Comparison of ENCODE assay signal across 14 cellular contexts in genomic region chr12:104182144-104182543, GRCh38. TPM values are rescaled to one million over a fixed set of nuclear protein-coding genes. Genes with fewer than 3 reads are reported as not detected.
DNase-seq lines count a peak whose midpoint lies in the region; ATAC-seq and TF ChIP-seq lines count a peak whose summit lies in the region.
"Had no signal": no experiment of that assay in that cellular context is flagged by ENCODE, and none has a peak within 500 bp of the region (broad histone marks: within the 10 kb centered on the region; RNA-seq: fewer than 3 reads in every experiment).

No MANE protein-coding gene starts in this region.

- H3F3A ChIP-seq in SK-N-SH (replicated peaks; ENCODE audit: insufficient read depth) = peaks cover 17% of the 10 kb centered on the region

- H3K27me3 Mint-ChIP-seq in neural crest cell (ENCODE audit: low read depth) = no peaks in the 10 kb centered on the region
- H3K27me3 Mint-ChIP-seq in activated CD8-positive, alpha-beta memory T cell treated with anti-CD3 and anti-CD28 coated beads, Interleukin-2, amount 10 ng/mL, durations not matched to agents 7 days and 5 days = peaks cover 7% of the 10 kb centered on the region

- H3K36me3 ChIP-seq in SK-N-SH (replicated peaks in 1 of 2; ENCODE audit: control insufficient read depth in 1 of 2, insufficient read depth in 2 of 2, low read length in 1 of 2) (no peaks in the 10 kb centered on the region), vagina (no peaks in the 10 kb centered on the region)

- H3K4me1 ChIP-seq in SK-N-SH (ENCODE audit: control insufficient read depth in 1 of 2, insufficient read depth in 2 of 2, low read depth in 1 of 2, low read length in 1 of 2) (peaks cover 8 to 9% of the 10 kb centered on the region in 2 experiments; a peak in 2 of 4 replicates), vagina (peaks cover 50% of the 10 kb centered on the region)

- WGBS in SK-N-SH (ENCODE audit: low lambda C conversion rate) = 79% methylated on average over 4 of the region's 4 CpGs

- peaks cover 10% of the 10 kb centered on the region for H3K9me3 Mint-ChIP-seq in neural crest cell
- H3K9me3 Mint-ChIP-seq in activated CD8-positive, alpha-beta memory T cell treated with anti-CD3 and anti-CD28 coated beads, Interleukin-2, amount 10 ng/mL, durations not matched to agents 7 days and 5 days (ENCODE audit: low read depth) = peaks cover 4% of the 10 kb centered on the region

- no peak overlapping the region for H3K9ac ChIP-seq in SK-N-SH

- TF ChIP-seq RAD21 in SK-N-SH (IDR thresholded peaks at IDR 0.05; ENCODE audit: low read length) = no peak

- no peaks in the 10 kb centered on the region for H3K9me3 ChIP-seq in SK-N-SH
- H3K9me3 ChIP-seq in vagina = no peaks in the 10 kb centered on the region

- ATAC-seq in SK-N-SH treated with all-trans-retinoic acid at 6 μM for 48 hours (no peak), GM18520 (IDR thresholded peaks at IDR 0.05; ENCODE audit: unreplicated experiment) (no peak)
- ATAC-seq in activated CD8-positive, alpha-beta memory T cell treated with anti-CD3 and anti-CD28 coated beads, Interleukin-2, amount 10 ng/mL, durations not matched to agents 7 days and 5 days = no peak

- no peak overlapping the region for H3K27ac ChIP-seq in SK-N-SH (ENCODE audit: low read depth in 2 of 2, low read length in 1 of 2)
- H3K27ac ChIP-seq in vagina = peak overlapping the region; percentile 83
- no peak overlapping the region for H3K27ac ChIP-seq in caudate nucleus (ENCODE audit: low read depth, low read length)
- H3K27ac ChIP-seq: 22Rv1, SK-N-MC had no signal

- H3K4me2 ChIP-seq in SK-N-SH = no peak overlapping the region

- TF ChIP-seq CTCF in SK-N-SH (IDR thresholded peaks at IDR 0.05) (no peak), neural crest cell (conservative IDR thresholded peaks at IDR 0.05) (no peak), vagina (IDR thresholded peaks at IDR 0.05) (no peak)

- H3K4me3 Mint-ChIP-seq in neural crest cell = no peak overlapping the region
- H3K4me3 Mint-ChIP-seq in activated CD8-positive, alpha-beta memory T cell treated with anti-CD3 and anti-CD28 coated beads, Interleukin-2, amount 10 ng/mL, durations not matched to agents 7 days and 5 days = no peak overlapping the region
- H3K4me3 Mint-ChIP-seq: activated CD4-positive, alpha-beta memory T cell treated with anti-CD3 and anti-CD28 coated beads, Interleukin-2, amount 10 ng/mL, durations not matched to agents 7 days and 5 days; brain; nephron had no signal

- H3K4me1 Mint-ChIP-seq in neural crest cell = peaks cover 3% of the 10 kb centered on the region
- peaks cover 15% of the 10 kb centered on the region for H3K4me1 Mint-ChIP-seq in activated CD8-positive, alpha-beta memory T cell treated with anti-CD3 and anti-CD28 coated beads, Interleukin-2, amount 10 ng/mL, durations not matched to agents 7 days and 5 days

- CTCF ChIA-PET in SK-N-SH (lab: Yijun Ruan, JAX) = no interaction called here
- CTCF ChIA-PET in activated CD8-positive, alpha-beta memory T cell treated with anti-CD3 and anti-CD28 coated beads, Interleukin-2, amount 10 ng/mL, durations not matched to agents 7 days and 5 days (lab: Charles Lee) = no interaction called here

- DNase-seq in SK-N-SH (no peak), fibroblast of gingiva (ENCODE audit: low read depth) (peak; percentile 93), neural crest cell (ENCODE audit: low read depth, low spot score) (no peak), vagina (ENCODE audit: extremely low spot score in 2 of 2) (no peak), caudate nucleus (lab: John Stamatoyannopoulos, UW) (no peak)
- DNase-seq in activated CD8-positive, alpha-beta memory T cell treated with anti-CD3 and anti-CD28 coated beads, Interleukin-2, amount 10 ng/mL, durations not matched to agents 7 days and 5 days = no peak
- DNase-seq: activated CD4-positive, alpha-beta memory T cell treated with anti-CD3 and anti-CD28 coated beads, Interleukin-2, amount 10 ng/mL, durations not matched to agents 7 days and 5 days; head of caudate nucleus had no signal

- no peaks in the 10 kb centered on the region for H4K20me1 ChIP-seq in SK-N-SH (ENCODE audit: insufficient read depth)

- no peaks in the 10 kb centered on the region for H3K79me2 ChIP-seq in SK-N-SH (ENCODE audit: insufficient read depth)

- H3K36me3 Mint-ChIP-seq in neural crest cell (ENCODE audit: low read depth) = peaks cover 3% of the 10 kb centered on the region
- no peaks in the 10 kb centered on the region for H3K36me3 Mint-ChIP-seq in activated CD8-positive, alpha-beta memory T cell treated with anti-CD3 and anti-CD28 coated beads, Interleukin-2, amount 10 ng/mL, durations not matched to agents 7 days and 5 days
- H3K36me3 Mint-ChIP-seq: brain had no signal

- intact Hi-C loops in vagina (cut with DNase I) = no loop called here

- peak overlapping the region; percentile 58 for H3K27ac Mint-ChIP-seq in neural crest cell (ENCODE audit: unreplicated experiment)
- no peak overlapping the region for H3K27ac Mint-ChIP-seq in activated CD8-positive, alpha-beta memory T cell treated with anti-CD3 and anti-CD28 coated beads, Interleukin-2, amount 10 ng/mL, durations not matched to agents 7 days and 5 days
- H3K27ac Mint-ChIP-seq: activated CD4-positive, alpha-beta memory T cell treated with anti-CD3 and anti-CD28 coated beads, Interleukin-2, amount 10 ng/mL, durations not matched to agents 7 days and 5 days; brain; nephron had no signal

- TF ChIP-seq POLR2A in vagina (IDR thresholded peaks at IDR 0.05) = no peak

- no peak for TF ChIP-seq EP300 in SK-N-SH (IDR thresholded peaks at IDR 0.05; ENCODE audit: borderline replicate concordance in 1 of 2, low read depth in 1 of 2, low read length in 1 of 2)

- POLR2A ChIA-PET in SK-N-SH (lab: Yijun Ruan, JAX) = no interaction called here

- no peak overlapping the region for H2AFZ ChIP-seq in SK-N-SH (ENCODE audit: low read depth)

- no peak overlapping the region for H3K4me3 ChIP-seq in SK-N-SH (ENCODE audit: low read depth in 2 of 2, low read length in 1 of 2)
- no peak overlapping the region for H3K4me3 ChIP-seq in vagina
- H3K4me3 ChIP-seq: SK-N-MC had no signal

- H3K9me2 ChIP-seq in SK-N-SH = no peaks in the 10 kb centered on the region

- H3K27me3 ChIP-seq in SK-N-SH (ENCODE audit: insufficient read depth) (no peaks in the 10 kb centered on the region), vagina (no peaks in the 10 kb centered on the region)

TF ChIP-seq in SK-N-SH, 30 proteins besides CTCF, POLR2A, EP300 and RAD21 (continues in another document):
- TF ChIP-seq RXRA (IDR thresholded peaks at IDR 0.05; ENCODE audit: borderline replicate concordance, low read depth) (peak; percentile 68), SMC3 (IDR thresholded peaks at IDR 0.05; ENCODE audit: low read depth, low read length) (no peak), NFIC (IDR thresholded peaks at IDR 0.05; ENCODE audit: borderline replicate concordance) (peak; percentile 59; the same call in 1 of the 2 replicates), POLR2AphosphoS5 (IDR thresholded peaks at IDR 0.05; ENCODE audit: low read depth, low read length) (no peak), JUND (IDR thresholded peaks at IDR 0.05) (no peak), TCF12 (IDR thresholded peaks at IDR 0.05) (peak; percentile 62), GATA2 (CRISPR knock-in tag; IDR thresholded peaks at IDR 0.05) (no peak), FOXM1 (IDR thresholded peaks at IDR 0.05; ENCODE audit: low read depth) (no peak)
- TF ChIP-seq, protein P1, sequence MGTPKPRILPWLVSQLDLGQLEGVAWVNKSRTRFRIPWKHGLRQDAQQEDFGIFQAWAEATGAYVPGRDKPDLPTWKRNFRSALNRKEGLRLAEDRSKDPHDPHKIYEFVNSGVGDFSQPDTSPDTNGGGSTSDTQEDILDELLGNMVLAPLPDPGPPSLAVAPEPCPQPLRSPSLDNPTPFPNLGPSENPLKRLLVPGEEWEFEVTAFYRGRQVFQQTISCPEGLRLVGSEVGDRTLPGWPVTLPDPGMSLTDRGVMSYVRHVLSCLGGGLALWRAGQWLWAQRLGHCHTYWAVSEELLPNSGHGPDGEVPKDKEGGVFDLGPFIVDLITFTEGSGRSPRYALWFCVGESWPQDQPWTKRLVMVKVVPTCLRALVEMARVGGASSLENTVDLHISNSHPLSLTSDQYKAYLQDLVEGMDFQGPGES (IDR thresholded peaks at IDR 0.05; ENCODE audit: low read depth, low read length) = no peak

TF ChIP-seq in SK-N-SH treated with all-trans-retinoic acid at 6 μM for 48 hours, 23 proteins besides CTCF, POLR2A, EP300 and RAD21 (continues in another document):
- TF ChIP-seq ZNF70 (CRISPR knock-in tag; IDR thresholded peaks at IDR 0.05) (no peak), OSR1 (CRISPR knock-in tag; IDR thresholded peaks at IDR 0.05) (no peak)

RNA-seq across cellular contexts. Expression of gene TXNRD1, which starts 33.4 kb away (rescaled TPM):
- 143 and 220 TPM in 2 replicates for polyA plus RNA-seq in SK-N-SH (2012; rRNA removed)
- 146 and 182 TPM in 2 replicates for polyA plus RNA-seq in SK-N-SH (2012; cell fraction: cytosol; rRNA removed)
- polyA plus RNA-seq in SK-N-SH (2012; cell fraction: nucleus; rRNA removed) = 143 and 170 TPM in 2 replicates
- total RNA-seq in neural crest cell = 105 and 107 TPM in 2 replicates
- total RNA-seq in vagina = 144 TPM
- 100 to 1,000 TPM; 109 to 118 TPM for total RNA-seq in activated CD8-positive, alpha-beta memory T cell treated with anti-CD3 and anti-CD28 coated beads, Interleukin-2, amount 10 ng/mL, durations not matched to agents 7 days and 5 days

RNA-seq across cellular contexts. Expression of gene NFYB, which starts 44.1 kb away (rescaled TPM):
- polyA plus RNA-seq in SK-N-SH (2012; rRNA removed) = 11.0 and 16.7 TPM in 2 replicates
- 18.1 and 23.6 TPM in 2 replicates for polyA plus RNA-seq in SK-N-SH (2012; cell fraction: cytosol; rRNA removed)
- 9.4 and 21.8 TPM in 2 replicates for polyA plus RNA-seq in SK-N-SH (2012; cell fraction: nucleus; rRNA removed)
- total RNA-seq in neural crest cell (45.6 and 45.7 TPM in 2 replicates), vagina (32.9 TPM)
- total RNA-seq in activated CD8-positive, alpha-beta memory T cell treated with anti-CD3 and anti-CD28 coated beads, Interleukin-2, amount 10 ng/mL, durations not matched to agents 7 days and 5 days = 10 to 100 TPM; 23.8 to 24.2 TPM
